In genomic region chr11:62013266-62014157, GRCh38 we compare ENCODE assay signal across 14 cellular contexts. TPM values are rescaled to one million over a fixed set of nuclear protein-coding genes. Genes with fewer than 3 reads are reported as not detected.
A peak's percentile ranks its signal among the peaks of the same experiment; 100 is the strongest.
DNase-seq lines count a peak whose midpoint lies in the region; ATAC-seq and TF ChIP-seq lines count a peak whose summit lies in the region.
"Had no signal": no experiment of that assay in that cellular context is flagged by ENCODE, and none has a peak within 500 bp of the region (broad histone marks: within the 10 kb centered on the region; RNA-seq: fewer than 3 reads in every experiment).

No MANE protein-coding gene starts in this region.

- no peaks in the 10 kb centered on the region for H3K36me3 Mint-ChIP-seq in glutamatergic neuron (ENCODE audit: unreplicated experiment)
- H3K36me3 Mint-ChIP-seq in naive thymus-derived CD4-positive, alpha-beta T cell, result no peaks in the 10 kb centered on the region
- H3K36me3 Mint-ChIP-seq: activated naive CD8-positive, alpha-beta T cell treated with anti-CD3 and anti-CD28 coated beads for 36 hours had no signal

- H3K27me3 ChIP-seq in H7 (ENCODE audit: control insufficient read depth, insufficient read depth, low read length) (no peaks in the 10 kb centered on the region), gastroesophageal sphincter (no peaks in the 10 kb centered on the region)
- H3K27me3 ChIP-seq in naive thymus-derived CD4-positive, alpha-beta T cell (ENCODE audit: control insufficient read depth in 2 of 2, insufficient read depth in 2 of 2, low read length in 2 of 2), result no peaks in the 10 kb centered on the region
- H3K27me3 ChIP-seq: left lung, vagina had no signal

- no peak for TF ChIP-seq EP300 in gastroesophageal sphincter (IDR thresholded peaks at IDR 0.05)

- intact Hi-C loops in left colon (cut with DNase I, micrococcal nuclease), result no loop called here
- intact Hi-C loops in naive thymus-derived CD4-positive, alpha-beta T cell (cut with micrococcal nuclease), result no loop called here

- ATAC-seq in left colon, result peak; percentile 88
- ATAC-seq in gastroesophageal sphincter, result no peak
- ATAC-seq in naive thymus-derived CD4-positive, alpha-beta T cell, result no peak
- no peak for ATAC-seq in HG03432 (IDR thresholded peaks at IDR 0.05; ENCODE audit: unreplicated experiment)
- ATAC-seq: left lung had no signal

- no peaks in the 10 kb centered on the region for H3K27me3 Mint-ChIP-seq in glutamatergic neuron (ENCODE audit: unreplicated experiment)
- H3K27me3 Mint-ChIP-seq in naive thymus-derived CD4-positive, alpha-beta T cell, result no peaks in the 10 kb centered on the region
- H3K27me3 Mint-ChIP-seq: activated naive CD8-positive, alpha-beta T cell treated with anti-CD3 and anti-CD28 coated beads for 36 hours had no signal

- H3K4me1 ChIP-seq in gastroesophageal sphincter, result no peaks in the 10 kb centered on the region
- H3K4me1 ChIP-seq in naive thymus-derived CD4-positive, alpha-beta T cell (ENCODE audit: control insufficient read depth in 2 of 2, insufficient read depth in 2 of 2, low read length in 2 of 2), result no peaks in the 10 kb centered on the region
- H3K4me1 ChIP-seq: vagina had no signal

- POLR2A ChIA-PET in naive thymus-derived CD4-positive, alpha-beta T cell (lab: Charles Lee), result interaction anchor here (0.5 to 1.0 kb wide), 2 partner anchors 12 to 50 kb away, joined by 3 to 4 read pairs; no protein-coding TSS in a partner anchor

- DNase-seq in AG09309 (ENCODE audit: low read depth), result peak; percentile 47
- peak; percentile 33 for DNase-seq in H7
- DNase-seq in T47D (ENCODE audit: low read depth in 1 of 2, low spot score in 1 of 2), result peak; percentile 23 to 91
- peak; percentile 53 to 57 for DNase-seq in left colon
- DNase-seq in glutamatergic neuron, result no peak
- no peak for DNase-seq in naive thymus-derived CD4-positive, alpha-beta T cell
- DNase-seq: activated naive CD8-positive, alpha-beta T cell treated with anti-CD3 and anti-CD28 coated beads for 36 hours; left lung had no signal

- in situ Hi-C loops in T47D (cut with HindIII; ENCODE audit: low pct_unique_long_range_greater_than_20kb, low sequenced_read_pairs), result no loop called here

- H3K4me3 ChIP-seq in AG09309 (ENCODE audit: control insufficient read depth, low read depth, low read length) (no peak overlapping the region), H7 (ENCODE audit: insufficient read depth, low read depth, low read length) (no peak overlapping the region), gastroesophageal sphincter (no peak overlapping the region)
- no peak overlapping the region for H3K4me3 ChIP-seq in naive thymus-derived CD4-positive, alpha-beta T cell (ENCODE audit: low read length)
- H3K4me3 ChIP-seq: coronary artery, left lung, vagina had no signal

- CTCF ChIA-PET in naive thymus-derived CD4-positive, alpha-beta T cell (lab: Charles Lee), result no interaction called here

- 88 to 93% methylated on average over 3 to 4 of the region's 13 CpGs for WGBS in gastroesophageal sphincter (ENCODE audit: low coverage in 1 of 2), 2 donors

- H3K4me3 Mint-ChIP-seq in glutamatergic neuron (ENCODE audit: unreplicated experiment), result no peak overlapping the region
- no peak overlapping the region for H3K4me3 Mint-ChIP-seq in naive thymus-derived CD4-positive, alpha-beta T cell
- H3K4me3 Mint-ChIP-seq: activated naive CD8-positive, alpha-beta T cell treated with anti-CD3 and anti-CD28 coated beads for 36 hours; B cell; neural crest cell had no signal

- no peak for TF ChIP-seq POLR2A in gastroesophageal sphincter (IDR thresholded peaks at IDR 0.05)

- no peak for TF ChIP-seq CTCF in AG09309 (IDR thresholded peaks at IDR 0.05; ENCODE audit: control insufficient read depth, insufficient read depth, low read depth, low read length, missing control alignments)
- TF ChIP-seq CTCF in gastroesophageal sphincter (IDR thresholded peaks at IDR 0.05), result no peak
- TF ChIP-seq CTCF in glutamatergic neuron (IDR thresholded peaks at IDR 0.05; ENCODE audit: partially characterized antibody, unreplicated experiment), result no peak

- H3K9me3 ChIP-seq in gastroesophageal sphincter, result no peaks in the 10 kb centered on the region
- H3K9me3 ChIP-seq in naive thymus-derived CD4-positive, alpha-beta T cell (ENCODE audit: control insufficient read depth in 2 of 3, low read length in 3 of 3), result no peaks in the 10 kb centered on the region
- H3K9me3 ChIP-seq: left lung, vagina had no signal

- H3K27ac ChIP-seq in gastroesophageal sphincter, result no peak overlapping the region
- H3K27ac ChIP-seq in naive thymus-derived CD4-positive, alpha-beta T cell (ENCODE audit: low read depth, low read length), result no peak overlapping the region
- H3K27ac ChIP-seq: coronary artery, left lung, vagina had no signal

- H3K36me3 ChIP-seq in H7 (replicated peaks; ENCODE audit: control insufficient read depth, insufficient read depth, low read length) (no peaks in the 10 kb centered on the region), gastroesophageal sphincter (no peaks in the 10 kb centered on the region)
- no peaks in the 10 kb centered on the region for H3K36me3 ChIP-seq in naive thymus-derived CD4-positive, alpha-beta T cell (ENCODE audit: control insufficient read depth in 2 of 3, insufficient read depth in 3 of 3, low read length in 3 of 3)
- H3K36me3 ChIP-seq: left lung, vagina had no signal

- no peak overlapping the region for H3K27ac Mint-ChIP-seq in glutamatergic neuron (ENCODE audit: unreplicated experiment)
- peak overlapping the region in 1 of 9 donors; percentile 55 for H3K27ac Mint-ChIP-seq in naive thymus-derived CD4-positive, alpha-beta T cell
- H3K27ac Mint-ChIP-seq: activated naive CD8-positive, alpha-beta T cell treated with anti-CD3 and anti-CD28 coated beads for 36 hours; B cell had no signal

- peaks cover 1% of the 10 kb centered on the region for H3K9me3 Mint-ChIP-seq in glutamatergic neuron (ENCODE audit: unreplicated experiment)
- no peaks in the 10 kb centered on the region for H3K9me3 Mint-ChIP-seq in naive thymus-derived CD4-positive, alpha-beta T cell
- H3K9me3 Mint-ChIP-seq: activated naive CD8-positive, alpha-beta T cell treated with anti-CD3 and anti-CD28 coated beads for 36 hours had no signal

- H3K4me1 Mint-ChIP-seq in glutamatergic neuron (ENCODE audit: low read depth, unreplicated experiment), result no peaks in the 10 kb centered on the region
- peaks cover 0 to 2% (median 0%) of the 10 kb centered on the region in 7 donors for H3K4me1 Mint-ChIP-seq in naive thymus-derived CD4-positive, alpha-beta T cell
- H3K4me1 Mint-ChIP-seq: activated naive CD8-positive, alpha-beta T cell treated with anti-CD3 and anti-CD28 coated beads for 36 hours had no signal

RNA-seq across cellular contexts. Expression of gene FTH1, which starts 46.1 kb away (rescaled TPM):
- total RNA-seq in H7 (2014; rRNA removed; shearing (Covaris generic)), result 443 and 463 TPM in 2 replicates
- total RNA-seq in left colon, result 1,000 to 10,000 TPM; 4,322 to 5,591 TPM
- total RNA-seq in gastroesophageal sphincter, result 1,000 to 10,000 TPM; 1,945 to 2,292 (median 2,070) TPM
- 885 TPM for total RNA-seq in glutamatergic neuron (ENCODE audit: unreplicated experiment)
- 1,000 to 10,000 TPM in 2 of 5 experiments, 100 to 1,000 TPM in 3; 684 to 3,858 (median 993) TPM for total RNA-seq in naive thymus-derived CD4-positive, alpha-beta T cell
- 1,000 to 10,000 TPM; 2,587 to 3,203 TPM for polyA plus RNA-seq in naive thymus-derived CD4-positive, alpha-beta T cell

Comparison
In these comparisons a context has a peak if more than half of its experiments do, and no peak if none do; other contexts are left out.
1. DNase-seq: peak in AG09309 (single experiment), H7 (single experiment), T47D (2 of 2) and left colon (2 of 2); none in glutamatergic neuron (single experiment) and naive thymus-derived CD4-positive, alpha-beta T cell (0 of 9).